In genomic region chr10:100374137-100374655, GRCh38 we compare ENCODE assay signal across 9 cellular contexts. TPM values are rescaled to one million over a fixed set of nuclear protein-coding genes. Genes with fewer than 3 reads are reported as not detected.
DNase-seq lines count a peak whose midpoint lies in the region; ATAC-seq and TF ChIP-seq lines count a peak whose summit lies in the region.
"Had no signal": no experiment of that assay in that cellular context is flagged by ENCODE, and none has a peak within 500 bp of the region (broad histone marks: within the 10 kb centered on the region; RNA-seq: fewer than 3 reads in every experiment).

No MANE protein-coding gene starts in this region.

- no peaks in the 10 kb centered on the region for H3K27me3 ChIP-seq in left ventricle myocardium inferior (ENCODE audit: low read depth)
- no peaks in the 10 kb centered on the region for H3K27me3 ChIP-seq in lung (ENCODE audit: control insufficient read depth, insufficient read depth)
- H3K27me3 ChIP-seq in vagina, result no peaks in the 10 kb centered on the region

- H3K4me1 Mint-ChIP-seq in activated T-cell treated with anti-CD3 and anti-CD28 coated beads, Interleukin-2, amount 50 U/mL, for 72 hours (ENCODE audit: low read depth), result peaks cover 17% of the 10 kb centered on the region

- peak overlapping the region; percentile 79 for H3K4me3 ChIP-seq in left ventricle myocardium inferior
- H3K4me3 ChIP-seq in choroid plexus epithelial cell (ENCODE audit: low read depth, low read length), result peak overlapping the region; percentile 65
- H3K4me3 ChIP-seq in lung, result peak overlapping the region; percentile 50
- peak overlapping the region; percentile 56 to 58 for H3K4me3 ChIP-seq in vagina

- H3K27ac ChIP-seq in left ventricle myocardium inferior (replicated peaks) (peak overlapping the region; percentile 95), lung (ENCODE audit: low read depth in 1 of 2, low read length in 1 of 2) (peak overlapping the region; percentile 94 to 95), vagina (peak overlapping the region; percentile 97)

- DNase-seq in left ventricle myocardium inferior (no peak), left cardiac atrium (no peak), choroid plexus epithelial cell (ENCODE audit: low read depth) (no peak), lung (ENCODE audit: low spot score) (no peak), vagina (ENCODE audit: extremely low spot score in 2 of 2) (no peak), NCI-H2171 treated with DMSO at 0.1 percent for 48 hours (lab: John Stamatoyannopoulos, UW) (no peak)
- DNase-seq in activated T-cell treated with anti-CD3 and anti-CD28 coated beads, Interleukin-2, amount 50 U/mL, for 72 hours, result no peak

- TF ChIP-seq POLR2A in vagina (IDR thresholded peaks at IDR 0.05), result no peak

- H3K27ac Mint-ChIP-seq in activated T-cell treated with anti-CD3 and anti-CD28 coated beads, Interleukin-2, amount 50 U/mL, for 72 hours, result no peak overlapping the region

- no peaks in the 10 kb centered on the region for H3K27me3 Mint-ChIP-seq in activated T-cell treated with anti-CD3 and anti-CD28 coated beads, Interleukin-2, amount 50 U/mL, for 72 hours (ENCODE audit: low read depth)

- H3K4me3 Mint-ChIP-seq in activated T-cell treated with anti-CD3 and anti-CD28 coated beads, Interleukin-2, amount 50 U/mL, for 72 hours, result no peak overlapping the region

- 12 to 20% methylated on average over 4 of the region's 4 CpGs for WGBS in lung, 2 donors

- intact Hi-C loops in left ventricle myocardium inferior (cut with micrococcal nuclease) (no loop called here), left cardiac atrium (cut with DNase I) (no loop called here), vagina (cut with DNase I) (no loop called here)

- peaks cover 0 to 2% of the 10 kb centered on the region in 2 donors for H3K36me3 Mint-ChIP-seq in activated T-cell treated with anti-CD3 and anti-CD28 coated beads, Interleukin-2, amount 50 U/mL, for 72 hours (ENCODE audit: insufficient read depth in 2 of 2)

- H3K36me3 ChIP-seq in left ventricle myocardium inferior (no peaks in the 10 kb centered on the region), lung (ENCODE audit: control insufficient read depth in 2 of 2, insufficient read depth in 2 of 2, low read length in 2 of 2) (no peaks in the 10 kb centered on the region), vagina (no peaks in the 10 kb centered on the region)

- H3K4me1 ChIP-seq in left ventricle myocardium inferior, result peaks cover 47% of the 10 kb centered on the region
- H3K4me1 ChIP-seq in lung (ENCODE audit: control insufficient read depth in 2 of 2, insufficient read depth in 2 of 2, low read length in 2 of 2), result peaks cover 6 to 18% of the 10 kb centered on the region in 2 donors
- peaks cover 43% of the 10 kb centered on the region for H3K4me1 ChIP-seq in vagina

- no peak for TF ChIP-seq CTCF in left ventricle myocardium inferior (IDR thresholded peaks at IDR 0.05; ENCODE audit: borderline replicate concordance)
- no peak for TF ChIP-seq CTCF in choroid plexus epithelial cell (conservative IDR thresholded peaks at IDR 0.05; ENCODE audit: low read depth, low read length)
- no peak for TF ChIP-seq CTCF in lung (IDR thresholded peaks at IDR 0.05; ENCODE audit: control extremely low read depth, extremely low read depth)
- no peak for TF ChIP-seq CTCF in vagina (IDR thresholded peaks at IDR 0.05)

- no peaks in the 10 kb centered on the region for H3K9me3 Mint-ChIP-seq in activated T-cell treated with anti-CD3 and anti-CD28 coated beads, Interleukin-2, amount 50 U/mL, for 72 hours

- H3K9me3 ChIP-seq in left ventricle myocardium inferior (replicated peaks) (no peaks in the 10 kb centered on the region), lung (ENCODE audit: control insufficient read depth in 2 of 2, insufficient read depth in 1 of 2, low read length in 1 of 2) (no peaks in the 10 kb centered on the region), vagina (no peaks in the 10 kb centered on the region)

- no peak for ATAC-seq in left cardiac atrium
- ATAC-seq in lung (ENCODE audit: insufficient read depth, low FRiP score), result no peak
- no peak for ATAC-seq in GM18868 (IDR thresholded peaks at IDR 0.05; ENCODE audit: unreplicated experiment)
- no peak for ATAC-seq in activated T-cell treated with anti-CD3 and anti-CD28 coated beads, Interleukin-2, amount 50 U/mL, for 72 hours (replicated peaks in 1 of 2)

RNA-seq across cellular contexts. Expression of gene SCD, which starts 27.2 kb away (rescaled TPM):
- total RNA-seq in left ventricle myocardium inferior (4.8 TPM), left cardiac atrium (100 to 1,000 TPM; 197 to 969 TPM), lung (100 to 1,000 TPM; 334 to 383 TPM), vagina (42.7 TPM)
- polyA plus RNA-seq in lung, result 100 to 1,000 TPM; 136 to 144 TPM
- total RNA-seq in activated T-cell treated with anti-CD3 and anti-CD28 coated beads, Interleukin-2, amount 50 U/mL, for 72 hours, result 10 to 100 TPM; 79.5 to 90.4 TPM

RNA-seq across cellular contexts. Expression of gene PKD2L1, which starts 44.2 kb away (rescaled TPM):
- total RNA-seq in left ventricle myocardium inferior, result not detected
- total RNA-seq in left cardiac atrium, result under 1 TPM in 1 of 2 donors, not detected in 1; 0.44 TPM
- total RNA-seq in lung, result 1 to 10 TPM in 1 of 2 donors, under 1 TPM in 1; 0.46 to 1.1 TPM
- 1 to 10 TPM in 1 of 2 donors, under 1 TPM in 1; 0.88 to 1.5 TPM for polyA plus RNA-seq in lung
- not detected for total RNA-seq in vagina
- total RNA-seq in activated T-cell treated with anti-CD3 and anti-CD28 coated beads, Interleukin-2, amount 50 U/mL, for 72 hours, result under 1 TPM; 0.30 to 0.60 TPM
- total RNA-seq: esophagus mucosa had no signal
